ENCODE assay signal across 8 cellular contexts in genomic region chr3:47781326-47781684, GRCh38. TPM values are rescaled to one million over a fixed set of nuclear protein-coding genes. Genes with fewer than 3 reads are reported as not detected.
DNase-seq lines count a peak whose midpoint lies in the region; ATAC-seq and TF ChIP-seq lines count a peak whose summit lies in the region.

No MANE protein-coding gene starts in this region.

- H3K9me3 ChIP-seq in SK-N-MC (ENCODE audit: low read depth, low read length), result no peaks in the 10 kb centered on the region
- no peaks in the 10 kb centered on the region for H3K9me3 ChIP-seq in adrenal gland (replicated peaks in 1 of 3)
- H3K9me3 ChIP-seq in gastrocnemius medialis, result no peaks in the 10 kb centered on the region

- in situ Hi-C loops in gastrocnemius medialis (cut with MboI; ENCODE audit: low sequenced_read_pairs in 4 of 4), result no loop called here

- H3K4me1 ChIP-seq in adrenal gland (replicated peaks in 1 of 2) (peaks cover 0 to 26% of the 10 kb centered on the region in 2 donors), gastrocnemius medialis (peaks cover 29 to 32% of the 10 kb centered on the region in 2 donors)

- no peaks in the 10 kb centered on the region for H3K27me3 ChIP-seq in adrenal gland
- H3K27me3 ChIP-seq in gastrocnemius medialis, result no peaks in the 10 kb centered on the region

- WGBS in adrenal gland, 4 donors, result 0 to 1% (median 0%) methylated on average over 9 to 37 of the region's 37 CpGs; no CpG with 5 or more reads in 1 of the 4 donors

- ATAC-seq in HG03045 (IDR thresholded peaks at IDR 0.05; ENCODE audit: unreplicated experiment), result peak; percentile 30
- peak; percentile 55 to 74 for ATAC-seq in gastrocnemius medialis

- TF ChIP-seq POLR2A in adrenal gland (IDR thresholded peaks at IDR 0.05), result no peak
- TF ChIP-seq POLR2A in gastrocnemius medialis (IDR thresholded peaks at IDR 0.05), result no peak

- DNase-seq in SIG-M5 treated with dmso at 0.1 percent for 504 hours (lab: John Stamatoyannopoulos, UW; ENCODE audit: unreplicated experiment) (peak; percentile 53), SIG-M5 (lab: John Stamatoyannopoulos, UW) (no peak), SK-N-MC (ENCODE audit: low read depth, low spot score) (no peak), adrenal gland (peak; percentile 53 to 76 (median 69)), hippocampal formation (lab: John Stamatoyannopoulos, UW) (peak; percentile 47 to 67), gastrocnemius medialis (peak in 1 of 2 donors; percentile 38), SHP77 treated with DMSO at 0.1 percent for 48 hours (lab: John Stamatoyannopoulos, UW) (no peak)

- intact Hi-C loops in adrenal gland (cut with DNase I) (no loop called here), gastrocnemius medialis (cut with DNase I; ENCODE audit: low total_unique reads) (loop anchor here (1.0 to 10.0 kb wide), 3 partner anchors 22 to 1087 kb away; partner anchors contain the start of genes ALS2CL and DHX30)

- no peak for TF ChIP-seq CTCF in adrenal gland (IDR thresholded peaks at IDR 0.05)
- TF ChIP-seq CTCF in gastrocnemius medialis (IDR thresholded peaks at IDR 0.05 in 4 of 5, conservative IDR thresholded peaks at IDR 0.05 in 1 of 5), result no peak

- peak overlapping the region; percentile 81 for H3K4me3 ChIP-seq in SK-N-MC
- peak overlapping the region in 3 of 4 donors; percentile 56 to 85 (median 60) for H3K4me3 ChIP-seq in adrenal gland
- peak overlapping the region; percentile 73 to 95 (median 91) for H3K4me3 ChIP-seq in gastrocnemius medialis

- peak overlapping the region; percentile 90 for H3K9ac ChIP-seq in SK-N-MC (ENCODE audit: insufficient read length)

- peak overlapping the region; percentile 86; the same call in 1 of the 2 replicates for H3K27ac ChIP-seq in SK-N-MC
- H3K27ac ChIP-seq in adrenal gland, result peak overlapping the region; percentile 89 to 99 (median 96)
- H3K27ac ChIP-seq in gastrocnemius medialis, result peak overlapping the region; percentile 98 to 100 (median 98)

- H3K36me3 ChIP-seq in SK-N-MC (ENCODE audit: insufficient read depth, low read length), result peaks cover 8% of the 10 kb centered on the region
- H3K36me3 ChIP-seq in adrenal gland (replicated peaks in 1 of 2), result no peaks in the 10 kb centered on the region
- H3K36me3 ChIP-seq in gastrocnemius medialis, result no peaks in the 10 kb centered on the region

RNA-seq across cellular contexts. Expression of gene SMARCC1, which starts 0.4 kb away (rescaled TPM):
- 10 to 100 TPM; 12.1 to 47.4 (median 27.3) TPM for total RNA-seq in adrenal gland
- 10 to 100 TPM in 2 of 3 donors, 1 to 10 TPM in 1; 5.5 to 20.7 (median 11.7) TPM for polyA plus RNA-seq in adrenal gland
- total RNA-seq in gastrocnemius medialis, result 10 to 100 TPM; 24.5 to 32.1 (median 28.1) TPM

RNA-seq across cellular contexts. Expression of gene DHX30, which starts 21.6 kb away (rescaled TPM):
- total RNA-seq in adrenal gland (10 to 100 TPM; 53.8 to 79.9 (median 65.5) TPM), gastrocnemius medialis (10 to 100 TPM; 45.7 to 91.1 (median 67.9) TPM)
- 10 to 100 TPM; 35.5 to 63.9 (median 60.5) TPM for polyA plus RNA-seq in adrenal gland

Comparison
In these comparisons a context has a peak if more than half of its experiments do, and no peak if none do; other contexts are left out.
1. DNase-seq: peak in SIG-M5 treated with dmso at 0.1 percent for 504 hours (single experiment), adrenal gland (7 of 7) and hippocampal formation (2 of 2); none in SIG-M5 (single experiment), SK-N-MC (single experiment) and SHP77 treated with DMSO at 0.1 percent for 48 hours (single experiment).
2. Peak in every context shown above with its lines, with median percentiles within 50 percentile points of each other: H3K27ac ChIP-seq and H3K4me3 ChIP-seq.